1 cellular context compared by ENCODE assay signal in genomic region chr12:49089831-49090773, GRCh38.
A peak's percentile ranks its signal among the peaks of the same experiment; 100 is the strongest.
TF ChIP-seq lines count a peak whose summit lies in the region.

No MANE protein-coding gene starts in this region.

TF ChIP-seq in K562, 482 proteins besides CTCF, POLR2A, EP300 and RAD21 (continued from another document):
- TF ChIP-seq E2F6 (IDR thresholded peaks at IDR 0.05; ENCODE audit: borderline replicate concordance in 1 of 2, extremely low read depth in 1 of 2, insufficient read depth in 1 of 2, insufficient read length in 1 of 2, low read depth in 1 of 2, low read length in 1 of 2, poor library complexity in 1 of 2, severe bottlenecking in 1 of 2) (peak; percentile 88 to 89), HCFC1 (IDR thresholded peaks at IDR 0.05; ENCODE audit: low read depth, low read length) (peak; percentile 30; the same call in 1 of the 2 replicates), PTRF (tag; IDR thresholded peaks at IDR 0.05) (no peak), NEUROD1 (IDR thresholded peaks at IDR 0.05; ENCODE audit: borderline replicate concordance, low read depth, low read length, partially characterized antibody) (no peak), RBM25 (IDR thresholded peaks at IDR 0.05; ENCODE audit: low read depth, low read length, severe bottlenecking) (peak; percentile 12), ZNF316 (IDR thresholded peaks at IDR 0.05) (peak; percentile 56; the same call in 1 of the 2 replicates), NELFE (IDR thresholded peaks at IDR 0.05; ENCODE audit: insufficient read depth, insufficient read length) (no peak), POLR2G (IDR thresholded peaks at IDR 0.05; ENCODE audit: low read depth, low read length) (peak; percentile 78), MTF1 (CRISPR knock-in tag; IDR thresholded peaks at IDR 0.05; ENCODE audit: borderline replicate concordance) (no peak), POLR2AphosphoS5 (IDR thresholded peaks at IDR 0.05; ENCODE audit: control insufficient read depth, insufficient read depth, low read depth, low read length) (peak; percentile 69; the same call in 1 of the 2 replicates), MNT (conservative IDR thresholded peaks at IDR 0.05) (peak in 1 of 2 experiments; percentile 65; a peak in 1 of 4 replicates), NR3C1 (CRISPR knock-in tag; IDR thresholded peaks at IDR 0.05) (peak; percentile 14; the same call in 1 of the 2 replicates), TARDBP (IDR thresholded peaks at IDR 0.05) (0 out of 2 replicates have a peak, but pooled peaks have one; percentile 18), RUNX1 (IDR thresholded peaks at IDR 0.05; ENCODE audit: low read depth) (peak; percentile 81), LCOR (CRISPR knock-in tag; IDR thresholded peaks at IDR 0.05) (peak; percentile 84; the same call in 1 of the 2 replicates), KAT7 (CRISPR knock-in tag; IDR thresholded peaks at IDR 0.05; ENCODE audit: borderline replicate concordance) (peak; percentile 82; the same call in 1 of the 2 replicates), UBTF (IDR thresholded peaks at IDR 0.05; ENCODE audit: borderline replicate concordance in 1 of 2, low read depth in 2 of 2, low read length in 2 of 2) (peak; percentile 96 to 97; a peak in 3 of 4 replicates), NR4A1 (CRISPR knock-in tag; IDR thresholded peaks at IDR 0.05) (no peak), NR4A1 (tag; IDR thresholded peaks at IDR 0.05) (peak; percentile 65; the same call in 1 of the 2 replicates), ZBTB9 (CRISPR knock-in tag; IDR thresholded peaks at IDR 0.05) (no peak)
